ENCODE assay signal across 9 cellular contexts in genomic region chr11:8826145-8826786, GRCh38.
DNase-seq lines count a peak whose midpoint lies in the region; ATAC-seq and TF ChIP-seq lines count a peak whose summit lies in the region.
"Had no signal": no experiment of that assay in that cellular context is flagged by ENCODE, and none has a peak within 500 bp of the region (broad histone marks: within the 10 kb centered on the region; RNA-seq: fewer than 3 reads in every experiment).

No MANE protein-coding gene starts in this region.

- H3K4me3 ChIP-seq in Caco-2 (ENCODE audit: low read depth, low read length) (no peak overlapping the region), SK-N-SH (ENCODE audit: low read depth in 2 of 2, low read length in 1 of 2) (no peak overlapping the region), fibroblast of pulmonary artery (replicated peaks; ENCODE audit: low read depth, low read length) (no peak overlapping the region), osteoblast (ENCODE audit: insufficient read depth, low read length) (no peak overlapping the region), coronary artery (no peak overlapping the region)

- H3K9ac ChIP-seq in SK-N-SH = peak overlapping the region; percentile 32; the same call in 1 of the 2 replicates

- H3K36me3 Mint-ChIP-seq in Caco-2 (ENCODE audit: insufficient read depth, unreplicated experiment) = no peaks in the 10 kb centered on the region

- intact Hi-C loops in Caco-2 (cut with micrococcal nuclease; ENCODE audit: unreplicated experiment) = loop anchor here (2.0 kb wide), 1 partner anchor 45 kb away; no protein-coding TSS in a partner anchor

- no peaks in the 10 kb centered on the region for H3K4me1 Mint-ChIP-seq in Caco-2 (ENCODE audit: low read depth, unreplicated experiment)

- ATAC-seq in GM21423 (IDR thresholded peaks at IDR 0.05; ENCODE audit: unreplicated experiment) = no peak
- ATAC-seq in GM19463 (IDR thresholded peaks at IDR 0.05; ENCODE audit: unreplicated experiment) = no peak

- no peaks in the 10 kb centered on the region for H3K9me3 Mint-ChIP-seq in Caco-2 (ENCODE audit: unreplicated experiment)

- H3K4me1 ChIP-seq in Caco-2 (peaks cover 31% of the 10 kb centered on the region), SK-N-SH (ENCODE audit: control insufficient read depth in 1 of 2, insufficient read depth in 2 of 2, low read depth in 1 of 2, low read length in 1 of 2) (peaks cover 9 to 19% of the 10 kb centered on the region in 2 experiments; a peak in 3 of 4 replicates), osteoblast (ENCODE audit: insufficient read depth, low read length) (peaks cover 25% of the 10 kb centered on the region)

- no TSS peak for BruUV-seq in Caco-2 (replicated peaks; lab: Mats Ljungman, UMichigan)

- H4K20me1 ChIP-seq in SK-N-SH (ENCODE audit: insufficient read depth) (no peaks in the 10 kb centered on the region; the same call in 1 of the 2 replicates), osteoblast (ENCODE audit: insufficient read depth, low read length) (no peaks in the 10 kb centered on the region)

- peak overlapping the region; percentile 27; the same call in 1 of the 2 replicates for H2AFZ ChIP-seq in SK-N-SH (ENCODE audit: low read depth)
- H2AFZ ChIP-seq in osteoblast (ENCODE audit: low read length) = peak overlapping the region; percentile 49

- peak overlapping the region; percentile 49; the same call in 1 of the 2 replicates for H3K4me2 ChIP-seq in SK-N-SH
- peak overlapping the region; percentile 51 for H3K4me2 ChIP-seq in osteoblast (ENCODE audit: insufficient read depth, low read length)

- no peak overlapping the region for H3K4me3 Mint-ChIP-seq in Caco-2 (ENCODE audit: unreplicated experiment)

- no peak for TF ChIP-seq RAD21 in SK-N-SH (IDR thresholded peaks at IDR 0.05; ENCODE audit: low read length)

- no peak for TF ChIP-seq EP300 in SK-N-SH (IDR thresholded peaks at IDR 0.05; ENCODE audit: borderline replicate concordance in 1 of 2, low read depth in 1 of 2, low read length in 1 of 2)

- H3K27me3 ChIP-seq in Caco-2 (replicated peaks; ENCODE audit: control insufficient read depth, insufficient read depth, low read length) (no peaks in the 10 kb centered on the region), SK-N-SH (ENCODE audit: insufficient read depth) (no peaks in the 10 kb centered on the region), osteoblast (ENCODE audit: insufficient read depth, low read length) (no peaks in the 10 kb centered on the region)

- H3K9me3 ChIP-seq in Caco-2 = no peaks in the 10 kb centered on the region
- no peaks in the 10 kb centered on the region for H3K9me3 ChIP-seq in SK-N-SH
- no peaks in the 10 kb centered on the region for H3K9me3 ChIP-seq in osteoblast (ENCODE audit: low read depth, low read length)

- CTCF ChIA-PET in Caco-2 (lab: Charles Lee) (interaction anchor here (0.5 to 1.0 kb wide), 3 partner anchors 133 to 276 kb away, joined by 3 to 4 read pairs (median 3); no protein-coding TSS in a partner anchor), SK-N-SH (lab: Yijun Ruan, JAX) (interaction anchor here (1.1 to 4.3 kb wide), 5 partner anchors 8 to 312 kb away, joined by 3 to 17 read pairs (median 4); no protein-coding TSS in a partner anchor)

- TF ChIP-seq CTCF in Caco-2 (IDR thresholded peaks at IDR 0.05; ENCODE audit: insufficient read depth in 1 of 2, low read depth in 1 of 2, low read length in 1 of 2, severe bottlenecking in 1 of 2, unreplicated experiment in 1 of 2) = no peak
- no peak for TF ChIP-seq CTCF in SK-N-SH (IDR thresholded peaks at IDR 0.05)
- TF ChIP-seq CTCF in fibroblast of pulmonary artery (IDR thresholded peaks at IDR 0.05; ENCODE audit: low read length, missing control alignments) = no peak
- no peak for TF ChIP-seq CTCF in osteoblast (IDR thresholded peaks at IDR 0.05; ENCODE audit: extremely low read depth, low read depth, low read length)
- no peak for TF ChIP-seq CTCF in coronary artery (IDR thresholded peaks at IDR 0.05)

- peaks cover 22% of the 10 kb centered on the region for H3F3A ChIP-seq in SK-N-SH (replicated peaks; ENCODE audit: insufficient read depth)

- DNase-seq in Caco-2 (peak; percentile 41 to 75), SK-N-SH (no peak), fibroblast of pulmonary artery (ENCODE audit: low read depth) (peak; percentile 74), osteoblast (ENCODE audit: insufficient read length, low spot score, missing footprints) (peak; percentile 67), NCI-H82 (lab: John Stamatoyannopoulos, UW) (no peak), coronary artery (ENCODE audit: low spot score) (no peak)
- DNase-seq: NCI-H1048 had no signal

- H3K27ac ChIP-seq in SK-N-SH (ENCODE audit: low read depth in 2 of 2, low read length in 1 of 2) = peak overlapping the region; percentile 50 to 85; a peak in 3 of 4 replicates
- H3K27ac ChIP-seq in osteoblast (ENCODE audit: low read depth, low read length) = peak overlapping the region; percentile 61
- no peak overlapping the region for H3K27ac ChIP-seq in coronary artery

- 55% methylated on average over 6 of the region's 6 CpGs for WGBS in SK-N-SH (ENCODE audit: low lambda C conversion rate)

- H3K27me3 Mint-ChIP-seq in Caco-2 (ENCODE audit: insufficient read depth, unreplicated experiment) = no peaks in the 10 kb centered on the region

- H3K27ac Mint-ChIP-seq in Caco-2 (ENCODE audit: unreplicated experiment) = no peak overlapping the region

- POLR2A ChIA-PET in Caco-2 (lab: Charles Lee) (interaction anchor here (1.0 kb wide), 1 partner anchor 138 kb away, joined by 4 read pairs; no protein-coding TSS in a partner anchor), SK-N-SH (lab: Yijun Ruan, JAX) (no interaction called here)

- no peaks in the 10 kb centered on the region for H3K9me2 ChIP-seq in SK-N-SH

- H3K36me3 ChIP-seq in Caco-2 (ENCODE audit: control insufficient read depth, insufficient read depth, low read length) (no peaks in the 10 kb centered on the region), SK-N-SH (replicated peaks in 1 of 2; ENCODE audit: control insufficient read depth in 1 of 2, insufficient read depth in 2 of 2, low read length in 1 of 2) (peaks cover 2 to 18% of the 10 kb centered on the region in 2 experiments), osteoblast (ENCODE audit: insufficient read depth, low read length) (no peaks in the 10 kb centered on the region)

- peaks cover 18% of the 10 kb centered on the region for H3K79me2 ChIP-seq in SK-N-SH (ENCODE audit: insufficient read depth)
- no peaks in the 10 kb centered on the region for H3K79me2 ChIP-seq in osteoblast (ENCODE audit: insufficient read depth, low read length)

TF ChIP-seq in SK-N-SH, 30 proteins besides CTCF, POLR2A, EP300 and RAD21 (continues in another document):
- peak; percentile 53; the same call in 1 of the 2 replicates for TF ChIP-seq JUND (IDR thresholded peaks at IDR 0.05)
- peak; percentile 33; the same call in 1 of the 2 replicates for TF ChIP-seq ZBTB33 (IDR thresholded peaks at IDR 0.05; ENCODE audit: borderline replicate concordance, low read depth)
- TF ChIP-seq GATA2 (CRISPR knock-in tag; IDR thresholded peaks at IDR 0.05) = no peak
- no peak for TF ChIP-seq USF2 (IDR thresholded peaks at IDR 0.05; ENCODE audit: borderline replicate concordance, low read depth, low read length)
- TF ChIP-seq GABPA (IDR thresholded peaks at IDR 0.05; ENCODE audit: low read depth) = peak; percentile 41; the same call in 1 of the 2 replicates
- TF ChIP-seq RCOR1 (IDR thresholded peaks at IDR 0.05; ENCODE audit: low read length) = no peak
- peak; percentile 48 for TF ChIP-seq TCF12 (IDR thresholded peaks at IDR 0.05)
- 0 out of 2 replicates have a peak, but pooled peaks have one; percentile 23 for TF ChIP-seq TEAD4 (IDR thresholded peaks at IDR 0.05; ENCODE audit: borderline replicate concordance, insufficient read depth)
- TF ChIP-seq POLR2AphosphoS5 (IDR thresholded peaks at IDR 0.05; ENCODE audit: low read depth, low read length) = no peak
- TF ChIP-seq EZH2phosphoT487 (IDR thresholded peaks at IDR 0.05; ENCODE audit: borderline replicate concordance, low read depth) = no peak
- TF ChIP-seq PBX3 (IDR thresholded peaks at IDR 0.05) = no peak
- TF ChIP-seq MXI1 (IDR thresholded peaks at IDR 0.05; ENCODE audit: low read depth, low read length) = no peak

Comparison
In these comparisons a context has a peak if more than half of its experiments do, and no peak if none do; other contexts are left out.
1. DNase-seq: peak in Caco-2 (2 of 2), fibroblast of pulmonary artery (single experiment) and osteoblast (single experiment); none in SK-N-SH (single experiment), NCI-H82 (single experiment) and coronary artery (single experiment).
2. H3K27ac ChIP-seq: peak in SK-N-SH (2 of 2) and osteoblast (single experiment); none in coronary artery (0 of 2).